8 cellular contexts compared by ENCODE assay signal in genomic region chr22:46738961-46739870, GRCh38. TPM values are rescaled to one million over a fixed set of nuclear protein-coding genes. Genes with fewer than 3 reads are reported as not detected.
DNase-seq lines count a peak whose midpoint lies in the region; ATAC-seq and TF ChIP-seq lines count a peak whose summit lies in the region.

No MANE protein-coding gene starts in this region.

- peaks cover 59% of the 10 kb centered on the region for H3K4me1 Mint-ChIP-seq in stimulated activated naive CD8-positive, alpha-beta T cell treated with anti-CD3 and anti-CD28 coated beads, Interleukin-15, amount 100 ng/mL, for 72 hours

- peak; percentile 75 for ATAC-seq in stimulated activated naive CD8-positive, alpha-beta T cell treated with anti-CD3 and anti-CD28 coated beads, Interleukin-15, amount 100 ng/mL, for 72 hours
- ATAC-seq in GM19324 (IDR thresholded peaks at IDR 0.05; ENCODE audit: low FRiP score, unreplicated experiment) (no peak), HG02938 (IDR thresholded peaks at IDR 0.05; ENCODE audit: unreplicated experiment) (no peak)

- TF ChIP-seq RAD21 in Ishikawa (IDR thresholded peaks at IDR 0.05; ENCODE audit: low read depth), result no peak
- peak; percentile 53 to 61 for TF ChIP-seq RAD21 in liver (IDR thresholded peaks at IDR 0.05)

- H3K36me3 ChIP-seq in liver (ENCODE audit: control insufficient read depth in 4 of 4, insufficient read depth in 3 of 4, low read depth in 1 of 4, low read length in 3 of 4), result no peaks in the 10 kb centered on the region

- no peak for TF ChIP-seq EP300 in Ishikawa (IDR thresholded peaks at IDR 0.05; ENCODE audit: borderline replicate concordance)

- DNase-seq in Caki2 (ENCODE audit: low read depth), result peak; percentile 83
- peak; percentile 74 for DNase-seq in T-helper 9 cell
- DNase-seq in cerebellar cortex (ENCODE audit: low spot score), result peak; percentile 38
- DNase-seq in stimulated activated naive CD8-positive, alpha-beta T cell treated with anti-CD3 and anti-CD28 coated beads, Interleukin-15, amount 100 ng/mL, for 72 hours, result peak; percentile 56 to 71

- peak overlapping the region; percentile 26 to 90 (median 30) for H3K4me3 ChIP-seq in liver (ENCODE audit: low read depth in 1 of 3, low read length in 3 of 3)

- 73% methylated on average over 26 of the region's 26 CpGs for WGBS in liver

- H3K27ac ChIP-seq in liver (ENCODE audit: low read depth in 1 of 2, low read length in 2 of 2), result peak overlapping the region; percentile 90 to 91

- H3K4me1 ChIP-seq in liver (ENCODE audit: control insufficient read depth in 4 of 4, insufficient read depth in 4 of 4, low read length in 3 of 4), result peaks cover 16 to 66% (median 49%) of the 10 kb centered on the region in 4 donors

- in situ Hi-C loops in Caki2 (cut with HindIII; ENCODE audit: low pct_unique_long_range_greater_than_20kb, low sequenced_read_pairs), result no loop called here

- TF ChIP-seq CTCF in liver (IDR thresholded peaks at IDR 0.05; ENCODE audit: low read depth, low read length, missing input control), result peak; percentile 27

- H3K27ac Mint-ChIP-seq in stimulated activated naive CD8-positive, alpha-beta T cell treated with anti-CD3 and anti-CD28 coated beads, Interleukin-15, amount 100 ng/mL, for 72 hours, result peak overlapping the region; percentile 64 to 81

- H3K9me3 Mint-ChIP-seq in stimulated activated naive CD8-positive, alpha-beta T cell treated with anti-CD3 and anti-CD28 coated beads, Interleukin-15, amount 100 ng/mL, for 72 hours, result peaks cover 8 to 14% of the 10 kb centered on the region in 2 donors

- peak overlapping the region; percentile 83 to 87 for H3K4me3 Mint-ChIP-seq in stimulated activated naive CD8-positive, alpha-beta T cell treated with anti-CD3 and anti-CD28 coated beads, Interleukin-15, amount 100 ng/mL, for 72 hours

- no peaks in the 10 kb centered on the region for H3K27me3 Mint-ChIP-seq in stimulated activated naive CD8-positive, alpha-beta T cell treated with anti-CD3 and anti-CD28 coated beads, Interleukin-15, amount 100 ng/mL, for 72 hours

- no peaks in the 10 kb centered on the region for H3K9me3 ChIP-seq in liver (ENCODE audit: control insufficient read depth in 4 of 4, low read length in 3 of 4)

- no peaks in the 10 kb centered on the region for H3K27me3 ChIP-seq in liver (ENCODE audit: control insufficient read depth in 4 of 4, insufficient read depth in 4 of 4, low read length in 3 of 4)

- H3K9ac ChIP-seq in liver (ENCODE audit: low read depth in 1 of 2, low read length in 2 of 2), result peak overlapping the region in 1 of 2 donors; percentile 77

TF ChIP-seq in Ishikawa, 13 proteins besides CTCF, POLR2A, EP300 and RAD21:
- TF ChIP-seq CREB1 (IDR thresholded peaks at IDR 0.05; ENCODE audit: low read depth) (no peak), EGR1 (IDR thresholded peaks at IDR 0.05) (no peak), ZBTB7A (IDR thresholded peaks at IDR 0.05; ENCODE audit: low read depth) (no peak), MAX (IDR thresholded peaks at IDR 0.05) (peak; percentile 72)

TF ChIP-seq in liver, 16 proteins besides CTCF, POLR2A, EP300 and RAD21:
- TF ChIP-seq EGR1 (IDR thresholded peaks at IDR 0.05; ENCODE audit: low read depth in 2 of 2), result no peak
- peak; percentile 37 for TF ChIP-seq MAX (IDR thresholded peaks at IDR 0.05)

RNA-seq across cellular contexts. Expression of gene CERK, which starts 1.2 kb away (rescaled TPM):
- 34.8 and 37.7 TPM in 2 replicates for total RNA-seq in Caki2 (2014; rRNA removed; shearing (Covaris generic); ENCODE audit: low replicate concordance)
- total RNA-seq in liver, result 10 to 100 TPM in 1 of 2 donors, 1 to 10 TPM in 1; 9.6 to 24.3 TPM
- 10 to 100 TPM in 1 of 2 donors, 1 to 10 TPM in 1; 7.9 to 10.7 TPM for polyA plus RNA-seq in liver

RNA-seq across cellular contexts. Expression of gene TBC1D22A, which starts 23.2 kb away (rescaled TPM):
- 15.0 and 29.6 TPM in 2 replicates for total RNA-seq in Caki2 (2014; rRNA removed; shearing (Covaris generic); ENCODE audit: low replicate concordance)
- total RNA-seq in liver, result 10 to 100 TPM in 1 of 2 donors, 1 to 10 TPM in 1; 8.3 to 12.4 TPM
- 1 to 10 TPM; 4.1 to 8.5 TPM for polyA plus RNA-seq in liver
